In the genomic region with DNA sequence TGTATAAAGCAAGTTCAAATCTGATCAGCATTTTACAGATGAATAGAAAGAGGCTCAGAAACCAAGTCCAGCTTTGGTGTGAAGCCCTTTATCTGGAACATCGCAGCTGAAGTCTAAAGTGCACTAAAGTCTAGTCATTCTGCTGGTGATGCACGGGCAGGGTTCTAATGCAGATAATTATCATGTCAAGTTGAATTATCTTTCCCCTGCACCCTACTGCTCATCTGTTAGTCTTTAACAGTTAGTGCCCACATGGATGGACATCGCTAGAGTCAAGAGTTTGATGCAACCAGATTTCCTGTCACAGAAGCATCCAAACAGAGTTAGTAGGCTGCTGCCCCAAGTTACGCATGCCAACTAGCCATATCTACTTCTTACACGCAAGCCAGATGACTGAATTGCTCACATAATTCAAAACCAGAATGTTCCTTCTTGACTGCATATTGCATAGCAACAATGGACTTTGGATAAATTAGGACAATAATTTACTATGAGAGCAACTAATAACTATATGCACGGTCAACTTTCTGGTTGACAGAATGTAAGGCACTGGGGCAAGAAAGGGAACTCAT, we compare ENCODE assay signal across 10 cellular contexts. TPM values are rescaled to one million over a fixed set of nuclear protein-coding genes. Genes with fewer than 3 reads are reported as not detected.
DNase-seq lines count a peak whose midpoint lies in the region; ATAC-seq and TF ChIP-seq lines count a peak whose summit lies in the region.
"Had no signal": no experiment of that assay in that cellular context is flagged by ENCODE, and none has a peak within 500 bp of the region (broad histone marks: within the 10 kb centered on the region; RNA-seq: fewer than 3 reads in every experiment).

No MANE protein-coding gene starts in this region.

- H3K36me3 Mint-ChIP-seq in activated naive CD8-positive, alpha-beta T cell treated with anti-CD3 and anti-CD28 coated beads, Interleukin-2, amount 10 ng/mL, durations not matched to agents 7 days and 5 days: peaks cover 3% of the 10 kb centered on the region
- peaks cover 0 to 9% (median 0%) of the 10 kb centered on the region in 3 donors for H3K36me3 Mint-ChIP-seq in naive thymus-derived CD8-positive, alpha-beta T cell

- peak overlapping the region; percentile 62 for H3K4me2 ChIP-seq in HCT116 (ENCODE audit: low read length)

- POLR2A ChIA-PET in HCT116 (lab: Charles Lee): no interaction called here
- POLR2A ChIA-PET in activated naive CD8-positive, alpha-beta T cell treated with anti-CD3 and anti-CD28 coated beads, Interleukin-2, amount 10 ng/mL, durations not matched to agents 7 days and 5 days (lab: Charles Lee): no interaction called here
- POLR2A ChIA-PET in naive thymus-derived CD8-positive, alpha-beta T cell (lab: Charles Lee): no interaction called here

- H2AFZ ChIP-seq in HCT116 (ENCODE audit: low read depth, low read length, poor library complexity, severe bottlenecking): peak overlapping the region; percentile 39

- TF ChIP-seq CTCF in BE2C (IDR thresholded peaks at IDR 0.05; ENCODE audit: low read depth, low read length) (no peak), HCT116 (IDR thresholded peaks at IDR 0.05 in 2 of 3, conservative IDR thresholded peaks at IDR 0.05 in 1 of 3; ENCODE audit: borderline replicate concordance in 1 of 3, insufficient read depth in 1 of 3, low read depth in 2 of 3, low read length in 2 of 3) (no peak)

- TF ChIP-seq POLR2A in HCT116 (IDR thresholded peaks at IDR 0.05; ENCODE audit: borderline replicate concordance, extremely low read depth, insufficient read depth, insufficient read length): no peak

- no peak overlapping the region for H3K9ac ChIP-seq in HCT116 (ENCODE audit: low read length)

- H3K27me3 Mint-ChIP-seq in activated naive CD8-positive, alpha-beta T cell treated with anti-CD3 and anti-CD28 coated beads, Interleukin-2, amount 10 ng/mL, durations not matched to agents 7 days and 5 days: peaks cover 17% of the 10 kb centered on the region
- peaks cover 0 to 15% (median 5%) of the 10 kb centered on the region in 5 donors for H3K27me3 Mint-ChIP-seq in naive thymus-derived CD8-positive, alpha-beta T cell

- no peak for ATAC-seq in HCT116
- no peak for ATAC-seq in activated naive CD8-positive, alpha-beta T cell treated with anti-CD3 and anti-CD28 coated beads, Interleukin-2, amount 10 ng/mL, durations not matched to agents 7 days and 5 days (ENCODE audit: low read depth)
- no peak for ATAC-seq in naive thymus-derived CD8-positive, alpha-beta T cell
- no peak for ATAC-seq in GM18858 (IDR thresholded peaks at IDR 0.05; ENCODE audit: unreplicated experiment)
- ATAC-seq in HG02759 (IDR thresholded peaks at IDR 0.05; ENCODE audit: unreplicated experiment): no peak

- TF ChIP-seq RAD21 in HCT116 (IDR thresholded peaks at IDR 0.05; ENCODE audit: low read depth): no peak

- CTCF ChIA-PET in HCT116 (lab: Charles Lee): no interaction called here

- H3K79me2 ChIP-seq in HCT116 (ENCODE audit: insufficient read depth, low read length): peaks cover 37% of the 10 kb centered on the region

- no peaks in the 10 kb centered on the region for H3K9me3 Mint-ChIP-seq in activated naive CD8-positive, alpha-beta T cell treated with anti-CD3 and anti-CD28 coated beads, Interleukin-2, amount 10 ng/mL, durations not matched to agents 7 days and 5 days
- H3K9me3 Mint-ChIP-seq in naive thymus-derived CD8-positive, alpha-beta T cell: no peaks in the 10 kb centered on the region
- H3K9me3 Mint-ChIP-seq: activated naive CD4-positive, alpha-beta T cell treated with anti-CD3 and anti-CD28 coated beads, Interleukin-2, amount 50 U/mL, for 72 hours had no signal

- BruUV-seq in HCT116 (replicated peaks; lab: Mats Ljungman, UMichigan): no TSS peak

- H3K27ac ChIP-seq in HCT116 (ENCODE audit: low read depth, low read length): no peak overlapping the region

- no peak overlapping the region for H3K27ac Mint-ChIP-seq in activated naive CD8-positive, alpha-beta T cell treated with anti-CD3 and anti-CD28 coated beads, Interleukin-2, amount 10 ng/mL, durations not matched to agents 7 days and 5 days
- H3K27ac Mint-ChIP-seq in naive thymus-derived CD8-positive, alpha-beta T cell: peak overlapping the region in 3 of 10 donors; percentile 13 to 48 (median 28)
- H3K27ac Mint-ChIP-seq: activated naive CD4-positive, alpha-beta T cell treated with anti-CD3 and anti-CD28 coated beads, Interleukin-2, amount 50 U/mL, for 72 hours had no signal

- DNase-seq in BE2C: no peak
- DNase-seq in HCT116 (ENCODE audit: low read depth, low spot score): no peak
- DNase-seq in activated naive CD8-positive, alpha-beta T cell treated with anti-CD3 and anti-CD28 coated beads, Interleukin-2, amount 10 ng/mL, durations not matched to agents 7 days and 5 days: no peak
- DNase-seq in naive thymus-derived CD8-positive, alpha-beta T cell: no peak
- DNase-seq in NCI-H748 treated with DMSO at 0.1 percent for 48 hours (lab: John Stamatoyannopoulos, UW): no peak
- DNase-seq in hypothalamus (lab: John Stamatoyannopoulos, UW): no peak

- H3K4me3 ChIP-seq in BE2C (ENCODE audit: low read depth, low read length) (peak overlapping the region; percentile 33; the same call in 1 of the 2 replicates), HCT116 (replicated peaks in 1 of 2; ENCODE audit: low read depth in 1 of 2, low read length in 2 of 2) (peak overlapping the region in 1 of 2 experiments; percentile 22; a peak in 1 of 4 replicates)

- RAD21 ChIA-PET in HCT116 (lab: Charles Lee; ENCODE audit: low non-redundant PET in 1 of 2, low total read pairs in 2 of 2, uncharacterized antibody in 2 of 2, unreplicated experiment in 2 of 2): no interaction called here

- no peaks in the 10 kb centered on the region for H3K9me2 ChIP-seq in HCT116 (ENCODE audit: insufficient read depth)

- H3K27me3 ChIP-seq in BE2C (no peaks in the 10 kb centered on the region; the same call in 1 of the 2 replicates), HCT116 (ENCODE audit: insufficient read depth, low read length) (no peaks in the 10 kb centered on the region)

- H3K36me3 ChIP-seq in BE2C: peaks cover 19% of the 10 kb centered on the region
- peaks cover 2 to 16% of the 10 kb centered on the region in 2 experiments; a peak in 2 of 4 replicates for H3K36me3 ChIP-seq in HCT116 (ENCODE audit: control insufficient read depth in 1 of 2, insufficient read depth in 2 of 2, low read length in 2 of 2)

- peaks cover 24% of the 10 kb centered on the region; the same call in 1 of the 2 replicates for H4K20me1 ChIP-seq in HCT116 (ENCODE audit: insufficient read depth)

- H3K4me1 Mint-ChIP-seq in activated naive CD8-positive, alpha-beta T cell treated with anti-CD3 and anti-CD28 coated beads, Interleukin-2, amount 10 ng/mL, durations not matched to agents 7 days and 5 days: peaks cover 30% of the 10 kb centered on the region
- peaks cover 7 to 44% (median 34%) of the 10 kb centered on the region in 4 donors for H3K4me1 Mint-ChIP-seq in naive thymus-derived CD8-positive, alpha-beta T cell

- H3K4me1 ChIP-seq in BE2C: peaks cover 9% of the 10 kb centered on the region; the same call in 1 of the 2 replicates
- H3K4me1 ChIP-seq in HCT116 (ENCODE audit: control insufficient read depth in 1 of 2, insufficient read depth in 2 of 2, low read length in 2 of 2): peaks cover 19 to 34% of the 10 kb centered on the region in 2 experiments

- H3K9me3 ChIP-seq in BE2C (no peaks in the 10 kb centered on the region), HCT116 (ENCODE audit: control insufficient read depth in 1 of 2, insufficient read depth in 1 of 2, low read depth in 1 of 2, low read length in 2 of 2) (no peaks in the 10 kb centered on the region)

- intact Hi-C loops in HCT116 (cut with micrococcal nuclease): no loop called here

- H3K4me3 Mint-ChIP-seq in activated naive CD8-positive, alpha-beta T cell treated with anti-CD3 and anti-CD28 coated beads, Interleukin-2, amount 10 ng/mL, durations not matched to agents 7 days and 5 days: peak overlapping the region; percentile 49
- peak overlapping the region; percentile 46 to 99 (median 68) for H3K4me3 Mint-ChIP-seq in naive thymus-derived CD8-positive, alpha-beta T cell

TF ChIP-seq in HCT116, 20 proteins besides CTCF, POLR2A, EP300 and RAD21:
- no peak for TF ChIP-seq YY1 (IDR thresholded peaks at IDR 0.05; ENCODE audit: extremely low read depth, insufficient replicate concordance, low read depth, low read length)
- TF ChIP-seq CBX3 (IDR thresholded peaks at IDR 0.05; ENCODE audit: low read depth): no peak

RNA-seq across cellular contexts. Expression of a gene that starts 1.6 kb away (rescaled TPM):
- polyA plus RNA-seq in BE2C (2012; ENCODE audit: insufficient read depth, insufficient read length, low read depth): 161 TPM
- 161 TPM for total RNA-seq in HCT116 (2021; ENCODE audit: unreplicated experiment)
- polyA plus RNA-seq in HCT116 (2012): 118 and 167 TPM in 2 replicates
- total RNA-seq in activated naive CD8-positive, alpha-beta T cell treated with anti-CD3 and anti-CD28 coated beads, Interleukin-2, amount 10 ng/mL, durations not matched to agents 7 days and 5 days: 10 to 100 TPM; 68.2 to 74.1 TPM
- total RNA-seq in naive thymus-derived CD8-positive, alpha-beta T cell: 10 to 100 TPM; 46.4 to 48.6 TPM
- 100 to 1,000 TPM; 145 to 176 (median 169) TPM for polyA plus RNA-seq in naive thymus-derived CD8-positive, alpha-beta T cell

RNA-seq across cellular contexts. Expression of a gene that starts 17.8 kb away (rescaled TPM):
- polyA plus RNA-seq in BE2C (2012; ENCODE audit: insufficient read depth, insufficient read length, low read depth): 17.0 TPM
- total RNA-seq in HCT116 (2021; ENCODE audit: unreplicated experiment): 5.3 TPM
- 4.8 and 5.6 TPM in 2 replicates for polyA plus RNA-seq in HCT116 (2012)
- total RNA-seq in activated naive CD8-positive, alpha-beta T cell treated with anti-CD3 and anti-CD28 coated beads, Interleukin-2, amount 10 ng/mL, durations not matched to agents 7 days and 5 days: 1 to 10 TPM; 1.5 to 1.6 TPM
- 1 to 10 TPM; 1.7 to 2.4 TPM for total RNA-seq in naive thymus-derived CD8-positive, alpha-beta T cell
- polyA plus RNA-seq in naive thymus-derived CD8-positive, alpha-beta T cell: under 1 TPM; 0.20 to 0.77 (median 0.40) TPM

RNA-seq across cellular contexts. Expression of a gene that starts 56.8 kb away (rescaled TPM):
- not detected for polyA plus RNA-seq in BE2C (2012; ENCODE audit: insufficient read depth, insufficient read length, low read depth)
- total RNA-seq in HCT116 (2021; ENCODE audit: unreplicated experiment): 0.52 TPM
- 0.12 and 0.26 TPM in 2 replicates for polyA plus RNA-seq in HCT116 (2012)
- not detected for total RNA-seq in activated naive CD8-positive, alpha-beta T cell treated with anti-CD3 and anti-CD28 coated beads, Interleukin-2, amount 10 ng/mL, durations not matched to agents 7 days and 5 days
- total RNA-seq in naive thymus-derived CD8-positive, alpha-beta T cell: not detected
- not detected for polyA plus RNA-seq in naive thymus-derived CD8-positive, alpha-beta T cell
- total RNA-seq: activated naive CD4-positive, alpha-beta T cell treated with anti-CD3 and anti-CD28 coated beads, Interleukin-2, amount 50 U/mL, for 72 hours; T-helper 2 cell treated with Interferon-gamma antibody and Interleukin-4, amounts not matched to agents 100 ng/mL and 5 ng/mL, for 36 hours had no signal
